Comparison of ENCODE assay signal across 9 cellular contexts in the genomic region with DNA sequence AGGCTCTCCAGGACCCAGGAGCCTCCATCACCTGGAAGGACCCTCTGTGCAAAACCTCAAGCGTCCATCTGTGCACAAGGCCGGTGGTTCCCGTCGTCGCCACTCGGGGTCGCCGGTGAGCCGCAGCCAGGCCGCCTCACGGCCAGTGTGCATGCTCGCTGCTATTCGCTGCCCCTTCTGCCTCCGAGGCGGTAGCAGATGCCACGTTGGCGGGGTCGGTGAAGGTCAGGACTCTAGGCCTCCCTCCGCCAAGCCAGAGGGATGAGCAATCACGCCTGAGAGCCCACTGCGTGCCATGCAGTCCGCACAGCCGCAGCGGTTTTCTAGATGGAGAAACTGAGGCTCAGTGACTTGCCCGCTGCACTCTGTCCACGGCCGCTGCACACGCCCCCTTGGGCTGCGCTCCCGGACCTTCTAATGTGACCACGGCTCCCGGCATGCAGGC. TPM values are rescaled to one million over a fixed set of nuclear protein-coding genes. Genes with fewer than 3 reads are reported as not detected.
DNase-seq lines count a peak whose midpoint lies in the region; ATAC-seq, FAIRE-seq and TF ChIP-seq lines count a peak whose summit lies in the region.
"Had no signal": no experiment of that assay in that cellular context is flagged by ENCODE, and none has a peak within 500 bp of the region (broad histone marks: within the 10 kb centered on the region; RNA-seq: fewer than 3 reads in every experiment).

No MANE protein-coding gene starts in this region.

- H3K9me3 Mint-ChIP-seq in activated naive CD8-positive, alpha-beta T cell treated with anti-CD3 and anti-CD28 coated beads, Interleukin-2, amount 10 ng/mL, durations not matched to agents 7 days and 5 days, result no peaks in the 10 kb centered on the region
- H3K9me3 Mint-ChIP-seq in natural killer cell, result no peaks in the 10 kb centered on the region
- no peaks in the 10 kb centered on the region for H3K9me3 Mint-ChIP-seq in activated T-helper 2 cell treated with anti-CD3 and anti-CD28 coated beads, Interferon-gamma antibody, Interleukin-2, Interleukin-4, amounts not matched to agents 10 μg/mL and 5 μg/mL and 100 μg/mL, durations not matched to agents 14 hours and 24 hours and 36 hours

- TF ChIP-seq CTCF in HL-60 (IDR thresholded peaks at IDR 0.05; ENCODE audit: insufficient read depth, low read length) (peak; percentile 97), HepG2 (CRISPR knock-in tag; IDR thresholded peaks at IDR 0.05) (peak; percentile 99), natural killer cell (IDR thresholded peaks at IDR 0.05) (no peak)

- no peaks in the 10 kb centered on the region for H3K79me2 ChIP-seq in HepG2 (ENCODE audit: insufficient read depth, low read length)

- no TSS peak for BruUV-seq in HepG2 (replicated peaks; lab: Mats Ljungman, UMichigan)

- TF ChIP-seq EP300 in HepG2 (IDR thresholded peaks at IDR 0.05; ENCODE audit: low read depth in 2 of 2, low read length in 2 of 2) (no peak), HepG2 (CRISPR knock-in tag; IDR thresholded peaks at IDR 0.05; ENCODE audit: borderline replicate concordance) (no peak)

- no peak overlapping the region for H3K27ac Mint-ChIP-seq in activated naive CD8-positive, alpha-beta T cell treated with anti-CD3 and anti-CD28 coated beads, Interleukin-2, amount 10 ng/mL, durations not matched to agents 7 days and 5 days
- H3K27ac Mint-ChIP-seq in natural killer cell, result no peak overlapping the region
- H3K27ac Mint-ChIP-seq in activated T-helper 2 cell treated with anti-CD3 and anti-CD28 coated beads, Interferon-gamma antibody, Interleukin-2, Interleukin-4, amounts not matched to agents 10 μg/mL and 5 μg/mL and 100 μg/mL, durations not matched to agents 14 hours and 24 hours and 36 hours, result no peak overlapping the region

- TF ChIP-seq RAD21 in HepG2 (CRISPR knock-in tag; IDR thresholded peaks at IDR 0.05), result peak; percentile 93

- H3K27ac ChIP-seq in HL-60 (replicated peaks) (no peak overlapping the region), HepG2 (ENCODE audit: extremely low read length, insufficient read depth, low read length) (no peak overlapping the region)
- H3K27ac ChIP-seq: heart left ventricle had no signal

- H3K27me3 Mint-ChIP-seq in activated naive CD8-positive, alpha-beta T cell treated with anti-CD3 and anti-CD28 coated beads, Interleukin-2, amount 10 ng/mL, durations not matched to agents 7 days and 5 days, result no peaks in the 10 kb centered on the region
- H3K27me3 Mint-ChIP-seq in natural killer cell (ENCODE audit: low read depth in 2 of 2), result no peaks in the 10 kb centered on the region
- no peaks in the 10 kb centered on the region for H3K27me3 Mint-ChIP-seq in activated T-helper 2 cell treated with anti-CD3 and anti-CD28 coated beads, Interferon-gamma antibody, Interleukin-2, Interleukin-4, amounts not matched to agents 10 μg/mL and 5 μg/mL and 100 μg/mL, durations not matched to agents 14 hours and 24 hours and 36 hours (ENCODE audit: low read depth)

- FAIRE-seq in HepG2 (lab: Jason Lieb, UNC), result peak; percentile 48

- no peaks in the 10 kb centered on the region for H3K36me3 ChIP-seq in HepG2 (replicated peaks in 1 of 2; ENCODE audit: control insufficient read depth in 1 of 2, insufficient read depth in 2 of 2, low read length in 2 of 2)
- H3K36me3 ChIP-seq: heart left ventricle had no signal

- CTCF ChIA-PET in HepG2 (lab: Yijun Ruan, JAX; ENCODE audit: low intra/inter-chr PET ratio, low total read pairs), result no interaction called here

- H3K4me3 Mint-ChIP-seq in activated naive CD8-positive, alpha-beta T cell treated with anti-CD3 and anti-CD28 coated beads, Interleukin-2, amount 10 ng/mL, durations not matched to agents 7 days and 5 days, result no peak overlapping the region
- no peak overlapping the region for H3K4me3 Mint-ChIP-seq in natural killer cell
- no peak overlapping the region for H3K4me3 Mint-ChIP-seq in activated T-helper 2 cell treated with anti-CD3 and anti-CD28 coated beads, Interferon-gamma antibody, Interleukin-2, Interleukin-4, amounts not matched to agents 10 μg/mL and 5 μg/mL and 100 μg/mL, durations not matched to agents 14 hours and 24 hours and 36 hours (ENCODE audit: low read depth)

- H3K4me3 ChIP-seq in HL-60 (replicated peaks; ENCODE audit: insufficient read depth, low read length) (no peak overlapping the region), HepG2 (replicated peaks in 1 of 3; ENCODE audit: insufficient read depth in 1 of 3, low read depth in 2 of 3, low read length in 3 of 3) (peak overlapping the region; percentile 27 to 72 (median 52); a peak in 5 of 6 replicates)
- H3K4me3 ChIP-seq: heart left ventricle had no signal

- no peaks in the 10 kb centered on the region for H3K36me3 Mint-ChIP-seq in activated naive CD8-positive, alpha-beta T cell treated with anti-CD3 and anti-CD28 coated beads, Interleukin-2, amount 10 ng/mL, durations not matched to agents 7 days and 5 days
- H3K36me3 Mint-ChIP-seq in natural killer cell, result no peaks in the 10 kb centered on the region
- H3K36me3 Mint-ChIP-seq in activated T-helper 2 cell treated with anti-CD3 and anti-CD28 coated beads, Interferon-gamma antibody, Interleukin-2, Interleukin-4, amounts not matched to agents 10 μg/mL and 5 μg/mL and 100 μg/mL, durations not matched to agents 14 hours and 24 hours and 36 hours (ENCODE audit: low read depth), result no peaks in the 10 kb centered on the region

- H3K4me1 ChIP-seq in HepG2 (ENCODE audit: insufficient read depth, low read length), result peaks cover 51% of the 10 kb centered on the region

- H4K20me1 ChIP-seq in HepG2 (ENCODE audit: insufficient read depth, low read length), result no peaks in the 10 kb centered on the region

- no peaks in the 10 kb centered on the region for H3K27me3 ChIP-seq in HL-60 (ENCODE audit: insufficient read depth, poor library complexity, severe bottlenecking)
- H3K27me3 ChIP-seq in HepG2 (ENCODE audit: control insufficient read depth in 1 of 2, insufficient read depth in 2 of 2, low read length in 2 of 2), result peaks cover 2 to 5% of the 10 kb centered on the region in 2 experiments; a peak in 1 of 5 replicates
- H3K27me3 ChIP-seq: heart left ventricle had no signal

- no peak overlapping the region for H2AFZ ChIP-seq in HepG2 (ENCODE audit: low read length)

- H3K4me2 ChIP-seq in HepG2 (ENCODE audit: low read depth, low read length), result peak overlapping the region; percentile 88

- intact Hi-C loops in HepG2 (cut with micrococcal nuclease; ENCODE audit: unreplicated experiment), result no loop called here
- intact Hi-C loops in natural killer cell (cut with micrococcal nuclease), result no loop called here
- intact Hi-C loops in activated T-helper 2 cell treated with anti-CD3 and anti-CD28 coated beads, Interferon-gamma antibody, Interleukin-2, Interleukin-4, amounts not matched to agents 10 μg/mL and 5 μg/mL and 100 μg/mL, durations not matched to agents 14 hours and 24 hours and 36 hours (cut with micrococcal nuclease), result no loop called here

- WGBS in HepG2 (ENCODE audit: low lambda C conversion rate), result 0% methylated on average over 5 of the region's 32 CpGs

- H3K9ac ChIP-seq in HepG2 (ENCODE audit: insufficient read depth, low read depth, low read length), result peak overlapping the region; percentile 48

- peak; percentile 44 for DNase-seq in Caki2 (ENCODE audit: low read depth)
- peak in 1 of 2 experiments; percentile 62 for DNase-seq in HL-60 (ENCODE audit: low read depth in 1 of 2, low spot score in 1 of 2)
- peak; percentile 70 for DNase-seq in activated naive CD8-positive, alpha-beta T cell treated with anti-CD3 and anti-CD28 coated beads, Interleukin-2, amount 10 ng/mL, durations not matched to agents 7 days and 5 days
- DNase-seq in HepG2 (ENCODE audit: low spot score), result peak; percentile 47
- no peak for DNase-seq in NK-92 (lab: John Stamatoyannopoulos, UW; ENCODE audit: unreplicated experiment)
- no peak for DNase-seq in natural killer cell
- DNase-seq in activated T-helper 2 cell treated with anti-CD3 and anti-CD28 coated beads, Interferon-gamma antibody, Interleukin-2, Interleukin-4, amounts not matched to agents 10 μg/mL and 5 μg/mL and 100 μg/mL, durations not matched to agents 14 hours and 24 hours and 36 hours (ENCODE audit: low spot score), result no peak

- peak in 1 of 2 experiments; percentile 38; a peak in 1 of 4 replicates for TF ChIP-seq POLR2A in HepG2 (IDR thresholded peaks at IDR 0.05; ENCODE audit: insufficient read depth in 1 of 2, low read depth in 2 of 2, low read length in 2 of 2)

- in situ Hi-C loops in Caki2 (cut with HindIII; ENCODE audit: low pct_unique_long_range_greater_than_20kb, low sequenced_read_pairs) (no loop called here), HepG2 (cut with HindIII; ENCODE audit: extremely low pct_ligation_motif_present, low pct_unique_long_range_greater_than_20kb) (no loop called here)

- no peaks in the 10 kb centered on the region for H3K4me1 Mint-ChIP-seq in activated naive CD8-positive, alpha-beta T cell treated with anti-CD3 and anti-CD28 coated beads, Interleukin-2, amount 10 ng/mL, durations not matched to agents 7 days and 5 days
- no peaks in the 10 kb centered on the region for H3K4me1 Mint-ChIP-seq in natural killer cell
- no peaks in the 10 kb centered on the region for H3K4me1 Mint-ChIP-seq in activated T-helper 2 cell treated with anti-CD3 and anti-CD28 coated beads, Interferon-gamma antibody, Interleukin-2, Interleukin-4, amounts not matched to agents 10 μg/mL and 5 μg/mL and 100 μg/mL, durations not matched to agents 14 hours and 24 hours and 36 hours (ENCODE audit: low read depth)

- peak; percentile 51 for ATAC-seq in activated naive CD8-positive, alpha-beta T cell treated with anti-CD3 and anti-CD28 coated beads, Interleukin-2, amount 10 ng/mL, durations not matched to agents 7 days and 5 days (ENCODE audit: low read depth)
- peak; percentile 67 for ATAC-seq in HepG2
- no peak for ATAC-seq in GM21576 (IDR thresholded peaks at IDR 0.05; ENCODE audit: unreplicated experiment)
- ATAC-seq in natural killer cell, result no peak

- POLR2A ChIA-PET in activated naive CD8-positive, alpha-beta T cell treated with anti-CD3 and anti-CD28 coated beads, Interleukin-2, amount 10 ng/mL, durations not matched to agents 7 days and 5 days (lab: Charles Lee), result no interaction called here
- POLR2A ChIA-PET in HepG2 (lab: Yijun Ruan, JAX), result no interaction called here

- no peaks in the 10 kb centered on the region for H3K9me3 ChIP-seq in HepG2 (ENCODE audit: low read length)
- H3K9me3 ChIP-seq: heart left ventricle had no signal

RNA-seq across cellular contexts. Expression of a gene that starts 5.7 kb away (rescaled TPM):
- total RNA-seq in Caki2 (2014; rRNA removed; shearing (Covaris generic); ENCODE audit: low replicate concordance), result 0.64 and 2.5 TPM in 2 replicates
- 1 to 10 TPM; 2.1 to 2.7 TPM for total RNA-seq in activated naive CD8-positive, alpha-beta T cell treated with anti-CD3 and anti-CD28 coated beads, Interleukin-2, amount 10 ng/mL, durations not matched to agents 7 days and 5 days
- not detected in 2 replicates for total RNA-seq in HepG2 (2016; rRNA removed; fragmentation: Illumina TruSeq; extraction: Trizol)
- 0.10 TPM in 1 of 2 replicates, not detected in the other for total RNA-seq in HepG2 (2016; cell fraction: cytosol; rRNA removed; fragmentation: Illumina TruSeq; extraction: Trizol; ENCODE audit: low read depth)
- total RNA-seq in HepG2 (2016; cell fraction: insoluble cytoplasmic fraction; rRNA removed; fragmentation: Illumina TruSeq; extraction: Trizol), result 0.11 TPM in 1 of 2 replicates, not detected in the other
- total RNA-seq in HepG2 (2016; cell fraction: membrane; rRNA removed; fragmentation: Illumina TruSeq; extraction: Trizol), result 0.10 TPM in 1 of 2 replicates, not detected in the other
- 2.0 TPM in 1 of 2 replicates, not detected in the other for total RNA-seq in HepG2 (2016; cell fraction: nucleus; rRNA removed; fragmentation: Illumina TruSeq; extraction: Trizol)
- not detected in 2 replicates for polyA plus RNA-seq in HepG2 (2011; rRNA removed)
- not detected in 2 replicates for polyA plus RNA-seq in HepG2 (2011; cell fraction: cytosol; rRNA removed)
- 0.13 and 0.14 TPM in 2 replicates for polyA plus RNA-seq in HepG2 (2011; cell fraction: nucleus; rRNA removed)
- polyA plus RNA-seq in HepG2 (2012), result not detected in 2 replicates
- not detected in 2 replicates for polyA plus RNA-seq in HepG2 (2016; cell fraction: cytosol; fragmentation: Illumina TruSeq; extraction: Trizol; ENCODE audit: low read depth)
- polyA plus RNA-seq in HepG2 (2016; cell fraction: insoluble cytoplasmic fraction; fragmentation: Illumina TruSeq; extraction: Trizol; ENCODE audit: low read depth), result not detected in 2 replicates
- polyA plus RNA-seq in HepG2 (2016; cell fraction: membrane; fragmentation: Illumina TruSeq; extraction: Trizol; ENCODE audit: low read depth), result not detected in 2 replicates
- not detected in 2 replicates for polyA plus RNA-seq in HepG2 (2016; cell fraction: nucleus; fragmentation: Illumina TruSeq; extraction: Trizol; ENCODE audit: insufficient read depth, low read depth)
- polyA minus RNA-seq in HepG2 (2011; rRNA and poly(A)+ RNA removed; ENCODE audit: low replicate concordance), result 0.82 and 1.7 TPM in 2 replicates
- not detected in 2 replicates for polyA minus RNA-seq in HepG2 (2011; cell fraction: cytosol; rRNA and poly(A)+ RNA removed)
- 0.62 and 1.8 TPM in 2 replicates for polyA minus RNA-seq in HepG2 (2011; cell fraction: nucleus; rRNA and poly(A)+ RNA removed)
- 1 to 10 TPM; 3.3 to 5.3 (median 3.3) TPM for total RNA-seq in natural killer cell
- 1.0 and 1.2 TPM in 2 replicates for total RNA-seq in activated T-helper 2 cell treated with anti-CD3 and anti-CD28 coated beads, Interferon-gamma antibody, Interleukin-2, Interleukin-4, amounts not matched to agents 10 μg/mL and 5 μg/mL and 100 μg/mL, durations not matched to agents 14 hours and 24 hours and 36 hours

RNA-seq across cellular contexts. Expression of a gene that starts 27.1 kb away (rescaled TPM):
- 2.2 TPM in 1 of 2 replicates, not detected in the other for total RNA-seq in Caki2 (2014; rRNA removed; shearing (Covaris generic); ENCODE audit: low replicate concordance)
- under 1 TPM; 0.22 to 0.71 TPM for total RNA-seq in activated naive CD8-positive, alpha-beta T cell treated with anti-CD3 and anti-CD28 coated beads, Interleukin-2, amount 10 ng/mL, durations not matched to agents 7 days and 5 days
- total RNA-seq in HepG2 (2016; rRNA removed; fragmentation: Illumina TruSeq; extraction: Trizol) (0.08 and 0.11 TPM in 2 replicates), natural killer cell (1 to 10 TPM in 1 of 3 donors, under 1 TPM in 1, not detected in 1; 0.32 to 1.4 TPM)
- not detected in 2 replicates for total RNA-seq in HepG2 (2016; cell fraction: cytosol; rRNA removed; fragmentation: Illumina TruSeq; extraction: Trizol; ENCODE audit: low read depth)
- not detected in 2 replicates for total RNA-seq in HepG2 (2016; cell fraction: insoluble cytoplasmic fraction; rRNA removed; fragmentation: Illumina TruSeq; extraction: Trizol)
- total RNA-seq in HepG2 (2016; cell fraction: membrane; rRNA removed; fragmentation: Illumina TruSeq; extraction: Trizol), result not detected in 2 replicates
- total RNA-seq in HepG2 (2016; cell fraction: nucleus; rRNA removed; fragmentation: Illumina TruSeq; extraction: Trizol), result not detected in 2 replicates
- 0.13 TPM in 1 of 2 replicates, not detected in the other for polyA plus RNA-seq in HepG2 (2011; rRNA removed)
- polyA plus RNA-seq in HepG2 (2011; cell fraction: cytosol; rRNA removed), result not detected in 2 replicates
- not detected in 2 replicates for polyA plus RNA-seq in HepG2 (2011; cell fraction: nucleus; rRNA removed)
- polyA plus RNA-seq in HepG2 (2012), result 0.15 TPM in 2 replicates
- polyA plus RNA-seq in HepG2 (2016; cell fraction: cytosol; fragmentation: Illumina TruSeq; extraction: Trizol; ENCODE audit: low read depth), result not detected in 2 replicates
- not detected in 2 replicates for polyA plus RNA-seq in HepG2 (2016; cell fraction: insoluble cytoplasmic fraction; fragmentation: Illumina TruSeq; extraction: Trizol; ENCODE audit: low read depth)
- not detected in 2 replicates for polyA plus RNA-seq in HepG2 (2016; cell fraction: membrane; fragmentation: Illumina TruSeq; extraction: Trizol; ENCODE audit: low read depth)
- 0.25 TPM in 1 of 2 replicates, not detected in the other for polyA plus RNA-seq in HepG2 (2016; cell fraction: nucleus; fragmentation: Illumina TruSeq; extraction: Trizol; ENCODE audit: insufficient read depth, low read depth)
- polyA minus RNA-seq in HepG2 (2011; rRNA and poly(A)+ RNA removed; ENCODE audit: low replicate concordance), result not detected in 2 replicates
- not detected in 2 replicates for polyA minus RNA-seq in HepG2 (2011; cell fraction: cytosol; rRNA and poly(A)+ RNA removed)
- 0.13 TPM in 1 of 2 replicates, not detected in the other for polyA minus RNA-seq in HepG2 (2011; cell fraction: nucleus; rRNA and poly(A)+ RNA removed)
- 0.14 and 0.30 TPM in 2 replicates for total RNA-seq in activated T-helper 2 cell treated with anti-CD3 and anti-CD28 coated beads, Interferon-gamma antibody, Interleukin-2, Interleukin-4, amounts not matched to agents 10 μg/mL and 5 μg/mL and 100 μg/mL, durations not matched to agents 14 hours and 24 hours and 36 hours

RNA-seq across cellular contexts. Expression of a gene that starts 54.5 kb away (rescaled TPM):
- 7.3 and 7.9 TPM in 2 replicates for total RNA-seq in Caki2 (2014; rRNA removed; shearing (Covaris generic); ENCODE audit: low replicate concordance)
- total RNA-seq in activated naive CD8-positive, alpha-beta T cell treated with anti-CD3 and anti-CD28 coated beads, Interleukin-2, amount 10 ng/mL, durations not matched to agents 7 days and 5 days, result 10 to 100 TPM; 34.3 to 38.6 TPM
- total RNA-seq in HepG2 (2016; rRNA removed; fragmentation: Illumina TruSeq; extraction: Trizol) (5.2 and 5.5 TPM in 2 replicates), natural killer cell (10 to 100 TPM; 32.3 to 48.3 (median 40.5) TPM)
- total RNA-seq in HepG2 (2016; cell fraction: cytosol; rRNA removed; fragmentation: Illumina TruSeq; extraction: Trizol; ENCODE audit: low read depth), result 2.2 and 3.3 TPM in 2 replicates
- 4.7 and 6.9 TPM in 2 replicates for total RNA-seq in HepG2 (2016; cell fraction: insoluble cytoplasmic fraction; rRNA removed; fragmentation: Illumina TruSeq; extraction: Trizol)
- total RNA-seq in HepG2 (2016; cell fraction: membrane; rRNA removed; fragmentation: Illumina TruSeq; extraction: Trizol), result 4.2 and 4.5 TPM in 2 replicates
- 7.1 and 7.5 TPM in 2 replicates for total RNA-seq in HepG2 (2016; cell fraction: nucleus; rRNA removed; fragmentation: Illumina TruSeq; extraction: Trizol)
- polyA plus RNA-seq in HepG2 (2011; rRNA removed), result 6.2 and 7.0 TPM in 2 replicates
- polyA plus RNA-seq in HepG2 (2011; cell fraction: cytosol; rRNA removed), result 2.7 and 4.1 TPM in 2 replicates
- polyA plus RNA-seq in HepG2 (2011; cell fraction: nucleus; rRNA removed), result 18.5 and 23.3 TPM in 2 replicates
- 5.0 and 6.3 TPM in 2 replicates for polyA plus RNA-seq in HepG2 (2012)
- polyA plus RNA-seq in HepG2 (2016; cell fraction: cytosol; fragmentation: Illumina TruSeq; extraction: Trizol; ENCODE audit: low read depth), result 1.3 and 1.5 TPM in 2 replicates
- 6.9 and 7.6 TPM in 2 replicates for polyA plus RNA-seq in HepG2 (2016; cell fraction: insoluble cytoplasmic fraction; fragmentation: Illumina TruSeq; extraction: Trizol; ENCODE audit: low read depth)
- polyA plus RNA-seq in HepG2 (2016; cell fraction: membrane; fragmentation: Illumina TruSeq; extraction: Trizol; ENCODE audit: low read depth), result 2.1 and 2.2 TPM in 2 replicates
- polyA plus RNA-seq in HepG2 (2016; cell fraction: nucleus; fragmentation: Illumina TruSeq; extraction: Trizol; ENCODE audit: insufficient read depth, low read depth), result 15.2 and 17.1 TPM in 2 replicates
- 19.1 and 19.3 TPM in 2 replicates for polyA minus RNA-seq in HepG2 (2011; rRNA and poly(A)+ RNA removed; ENCODE audit: low replicate concordance)
- 6.9 and 9.4 TPM in 2 replicates for polyA minus RNA-seq in HepG2 (2011; cell fraction: cytosol; rRNA and poly(A)+ RNA removed)
- 8.8 and 10.3 TPM in 2 replicates for polyA minus RNA-seq in HepG2 (2011; cell fraction: nucleus; rRNA and poly(A)+ RNA removed)
- total RNA-seq in activated T-helper 2 cell treated with anti-CD3 and anti-CD28 coated beads, Interferon-gamma antibody, Interleukin-2, Interleukin-4, amounts not matched to agents 10 μg/mL and 5 μg/mL and 100 μg/mL, durations not matched to agents 14 hours and 24 hours and 36 hours, result 24.7 and 26.3 TPM in 2 replicates

Comparison
In these comparisons a context has a peak if more than half of its experiments do, and no peak if none do; other contexts are left out.
1. DNase-seq: peak in Caki2 (single experiment), activated naive CD8-positive, alpha-beta T cell treated with anti-CD3 and anti-CD28 coated beads, Interleukin-2, amount 10 ng/mL, durations not matched to agents 7 days and 5 days (single experiment) and HepG2 (single experiment); none in NK-92 (single experiment), natural killer cell (single experiment) and activated T-helper 2 cell treated with anti-CD3 and anti-CD28 coated beads, Interferon-gamma antibody, Interleukin-2, Interleukin-4, amounts not matched to agents 10 μg/mL and 5 μg/mL and 100 μg/mL, durations not matched to agents 14 hours and 24 hours and 36 hours (single experiment).
2. ATAC-seq: peak in activated naive CD8-positive, alpha-beta T cell treated with anti-CD3 and anti-CD28 coated beads, Interleukin-2, amount 10 ng/mL, durations not matched to agents 7 days and 5 days (single experiment) and HepG2 (single experiment); none in GM21576 (single experiment) and natural killer cell (0 of 3).